8 cellular contexts compared by ENCODE assay signal in the genomic region with DNA sequence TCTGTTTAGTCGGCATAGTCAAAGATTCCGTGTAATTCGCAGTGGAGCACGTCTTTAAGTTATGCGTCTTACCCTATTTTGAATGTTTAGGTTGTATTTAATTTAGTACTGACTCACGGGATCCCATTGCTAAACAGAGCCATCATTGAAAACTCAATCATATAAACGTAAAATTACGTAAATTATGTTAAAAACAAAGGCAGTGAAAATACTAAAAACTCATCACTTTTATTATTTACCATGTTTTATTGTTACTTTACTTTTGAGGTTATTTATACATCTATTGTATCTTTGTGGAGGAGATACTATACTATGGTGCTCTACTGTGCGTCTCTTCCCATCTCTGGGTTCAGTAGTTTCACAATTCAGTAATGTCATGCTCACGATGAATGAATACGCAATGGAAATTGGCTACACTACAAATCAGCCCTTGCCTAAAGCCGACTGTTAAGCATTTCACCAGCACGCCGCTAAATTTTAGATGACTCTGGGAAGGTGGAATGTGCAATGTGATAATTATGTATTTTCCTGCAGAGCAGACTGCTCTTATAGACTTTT. TPM values are rescaled to one million over a fixed set of nuclear protein-coding genes. Genes with fewer than 3 reads are reported as not detected.
DNase-seq lines count a peak whose midpoint lies in the region; ATAC-seq and TF ChIP-seq lines count a peak whose summit lies in the region.

No MANE protein-coding gene starts in this region.

- peaks cover 22% of the 10 kb centered on the region for H3K4me1 ChIP-seq in DND-41 (ENCODE audit: insufficient read depth, low read length)
- peaks cover 14% of the 10 kb centered on the region for H3K4me1 ChIP-seq in muscle layer of colon (ENCODE audit: insufficient read depth, low read length)

- peak overlapping the region; percentile 96 for H2AFZ ChIP-seq in DND-41 (ENCODE audit: low read depth, low read length)

- no peaks in the 10 kb centered on the region for H3K9me3 Mint-ChIP-seq in IgD-negative memory B cell
- no peaks in the 10 kb centered on the region for H3K9me3 Mint-ChIP-seq in T-helper 1 cell treated with Interleukin-12 subunit alpha and Interleukin-12 subunit beta and Interleukin-4 antibody, amounts not matched to agents 30 μg/mL and 1 μg/mL, for 36 hours

- DNase-seq in DND-41 (no peak), epithelial cell of esophagus (ENCODE audit: low read depth) (peak; percentile 61), occipital lobe (lab: John Stamatoyannopoulos, UW) (no peak), HK-2 (ENCODE audit: unreplicated experiment) (no peak)

- H3K27ac ChIP-seq in DND-41 (ENCODE audit: low read length) (peak overlapping the region; percentile 95), muscle layer of colon (ENCODE audit: low read depth, low read length) (peak overlapping the region; percentile 70)

- peak overlapping the region; percentile 91 for H3K9ac ChIP-seq in DND-41 (ENCODE audit: low read depth, low read length)
- peak overlapping the region; percentile 80 for H3K9ac ChIP-seq in muscle layer of colon (ENCODE audit: low read length)

- H3K36me3 ChIP-seq in DND-41 (ENCODE audit: insufficient read depth, low read length) (no peaks in the 10 kb centered on the region; the same call in 1 of the 2 replicates), muscle layer of colon (ENCODE audit: insufficient read depth, low read length) (no peaks in the 10 kb centered on the region)

- H3K36me3 Mint-ChIP-seq in IgD-negative memory B cell, result no peaks in the 10 kb centered on the region
- no peaks in the 10 kb centered on the region for H3K36me3 Mint-ChIP-seq in T-helper 1 cell treated with Interleukin-12 subunit alpha and Interleukin-12 subunit beta and Interleukin-4 antibody, amounts not matched to agents 30 μg/mL and 1 μg/mL, for 36 hours (ENCODE audit: low read depth)

- no peaks in the 10 kb centered on the region for H4K20me1 ChIP-seq in DND-41 (ENCODE audit: insufficient read depth, low read length)

- H3K27ac Mint-ChIP-seq in IgD-negative memory B cell, result peak overlapping the region; percentile 96 to 98 (median 97)
- H3K27ac Mint-ChIP-seq in T-helper 1 cell treated with Interleukin-12 subunit alpha and Interleukin-12 subunit beta and Interleukin-4 antibody, amounts not matched to agents 30 μg/mL and 1 μg/mL, for 36 hours, result peak overlapping the region; percentile 95

- H3K9me3 ChIP-seq in DND-41 (ENCODE audit: insufficient read depth, low read length, severe bottlenecking) (no peaks in the 10 kb centered on the region), muscle layer of colon (ENCODE audit: low read length) (no peaks in the 10 kb centered on the region)

- TF ChIP-seq CTCF in DND-41 (IDR thresholded peaks at IDR 0.05; ENCODE audit: borderline replicate concordance, extremely low read depth, low read length, poor library complexity, severe bottlenecking) (no peak), epithelial cell of esophagus (IDR thresholded peaks at IDR 0.05; ENCODE audit: insufficient read depth, low read depth, low read length, missing control alignments) (no peak)

- H3K4me3 Mint-ChIP-seq in IgD-negative memory B cell, result peak overlapping the region; percentile 85 to 92 (median 92)
- H3K4me3 Mint-ChIP-seq in T-helper 1 cell treated with Interleukin-12 subunit alpha and Interleukin-12 subunit beta and Interleukin-4 antibody, amounts not matched to agents 30 μg/mL and 1 μg/mL, for 36 hours, result peak overlapping the region; percentile 83

- peak overlapping the region; percentile 97 to 98 for H3K4me3 ChIP-seq in DND-41 (ENCODE audit: low read depth in 1 of 2, low read length in 2 of 2)
- H3K4me3 ChIP-seq in epithelial cell of esophagus (ENCODE audit: low read length), result peak overlapping the region; percentile 79
- H3K4me3 ChIP-seq in muscle layer of colon (ENCODE audit: low read depth in 1 of 2, low read length in 2 of 2), result peak overlapping the region; percentile 56 to 82

- H3K79me2 ChIP-seq in DND-41 (ENCODE audit: insufficient read depth, low read length), result peaks cover 43% of the 10 kb centered on the region

- H3K4me2 ChIP-seq in DND-41 (ENCODE audit: insufficient read depth, low read length), result peak overlapping the region; percentile 74

- ATAC-seq in DND-41 (ENCODE audit: insufficient read depth, low read depth), result no peak
- no peak for ATAC-seq in HG03045 (IDR thresholded peaks at IDR 0.05; ENCODE audit: unreplicated experiment)

- no peaks in the 10 kb centered on the region for H3K27me3 Mint-ChIP-seq in IgD-negative memory B cell
- H3K27me3 Mint-ChIP-seq in T-helper 1 cell treated with Interleukin-12 subunit alpha and Interleukin-12 subunit beta and Interleukin-4 antibody, amounts not matched to agents 30 μg/mL and 1 μg/mL, for 36 hours (ENCODE audit: low read depth), result peaks cover 17% of the 10 kb centered on the region

- no peaks in the 10 kb centered on the region for H3K27me3 ChIP-seq in DND-41 (ENCODE audit: insufficient read depth, low read length, poor library complexity)
- no peaks in the 10 kb centered on the region for H3K27me3 ChIP-seq in muscle layer of colon (ENCODE audit: control insufficient read depth in 1 of 2, insufficient read depth in 2 of 2, low read length in 2 of 2)

- H3K4me1 Mint-ChIP-seq in IgD-negative memory B cell, result peaks cover 5 to 19% (median 10%) of the 10 kb centered on the region in 3 donors
- peaks cover 13% of the 10 kb centered on the region for H3K4me1 Mint-ChIP-seq in T-helper 1 cell treated with Interleukin-12 subunit alpha and Interleukin-12 subunit beta and Interleukin-4 antibody, amounts not matched to agents 30 μg/mL and 1 μg/mL, for 36 hours (ENCODE audit: low read depth)

RNA-seq across cellular contexts. Expression of a gene that starts 0.9 kb away (rescaled TPM):
- 169 TPM for polyA plus RNA-seq in IgD-negative memory B cell
- total RNA-seq in occipital lobe, result 31.4 TPM

RNA-seq across cellular contexts. Expression of a gene that starts 5.1 kb away (rescaled TPM):
- 2.7 TPM for polyA plus RNA-seq in IgD-negative memory B cell
- total RNA-seq in occipital lobe, result 7.3 TPM

RNA-seq across cellular contexts. Expression of a gene that starts 43.3 kb away (rescaled TPM):
- 19.7 TPM for polyA plus RNA-seq in IgD-negative memory B cell
- total RNA-seq in occipital lobe, result 3.4 TPM

RNA-seq across cellular contexts. Expression of a gene that starts 43.3 kb away (rescaled TPM):
- 22.6 TPM for polyA plus RNA-seq in IgD-negative memory B cell
- 3.6 TPM for total RNA-seq in occipital lobe

RNA-seq across cellular contexts. Expression of a gene that starts 43.7 kb away (rescaled TPM):
- 23.4 TPM for polyA plus RNA-seq in IgD-negative memory B cell
- total RNA-seq in occipital lobe, result 15.6 TPM
